ENCODE assay signal across 16 cellular contexts in the genomic region with DNA sequence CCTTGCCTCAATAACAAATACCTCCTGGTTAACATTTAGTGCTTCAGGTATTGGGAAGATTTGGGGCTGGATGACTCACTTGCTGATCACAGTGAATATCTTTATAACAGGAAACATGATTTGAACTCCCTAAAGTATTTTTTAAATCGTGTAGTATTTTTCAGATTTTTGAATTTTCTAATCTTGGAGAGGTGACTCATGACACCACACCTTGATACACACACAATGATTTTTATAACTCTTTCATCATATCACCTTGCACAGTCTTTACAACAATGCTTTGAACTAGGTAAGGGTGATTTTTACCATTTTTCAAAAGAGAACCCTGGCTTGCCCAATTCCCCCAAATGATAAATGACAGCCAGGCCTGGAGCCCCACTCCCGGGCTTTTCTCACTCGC.
DNase-seq lines count a peak whose midpoint lies in the region; ATAC-seq and TF ChIP-seq lines count a peak whose summit lies in the region.
"Had no signal": no experiment of that assay in that cellular context is flagged by ENCODE, and none has a peak within 500 bp of the region (broad histone marks: within the 10 kb centered on the region; RNA-seq: fewer than 3 reads in every experiment).

No MANE protein-coding gene starts in this region.

- no TSS peak for BruUV-seq in MCF 10A (replicated peaks; lab: Mats Ljungman, UMichigan)

- TF ChIP-seq POLR2A in breast epithelium (IDR thresholded peaks at IDR 0.05), result no peak

- no peaks in the 10 kb centered on the region for H3K9me3 Mint-ChIP-seq in MCF 10A (ENCODE audit: unreplicated experiment)
- no peaks in the 10 kb centered on the region for H3K9me3 Mint-ChIP-seq in stimulated activated memory B cell treated with anti-CD40 and anti-IgM and Interleukin-4, amounts not matched to agents 10 μg/mL and 1 μg/mL and 100 μg/mL, for 72 hours
- H3K9me3 Mint-ChIP-seq: CD4-positive, alpha-beta T cell; H9 had no signal

- H3K27ac ChIP-seq in breast epithelium, result no peak overlapping the region
- H3K27ac ChIP-seq in RWPE2 (ENCODE audit: poor library complexity, severe bottlenecking), result peak overlapping the region; percentile 36
- H3K27ac ChIP-seq in foreskin keratinocyte, result no peak overlapping the region
- H3K27ac ChIP-seq: GM23248 had no signal

- H3K4me3 ChIP-seq in breast epithelium, result no peak overlapping the region
- H3K4me3 ChIP-seq in RWPE2 (ENCODE audit: severe bottlenecking), result no peak overlapping the region
- H3K4me3 ChIP-seq: GM12878, GM23248 had no signal

- intact Hi-C loops in MCF 10A (cut with micrococcal nuclease), result no loop called here
- intact Hi-C loops in breast epithelium (cut with DNase I; ENCODE audit: low total_unique reads), result no loop called here

- peaks cover 12% of the 10 kb centered on the region for H3K4me1 Mint-ChIP-seq in MCF 10A (ENCODE audit: insufficient read depth, unreplicated experiment)
- H3K4me1 Mint-ChIP-seq in stimulated activated memory B cell treated with anti-CD40 and anti-IgM and Interleukin-4, amounts not matched to agents 10 μg/mL and 1 μg/mL and 100 μg/mL, for 72 hours, result no peaks in the 10 kb centered on the region
- H3K4me1 Mint-ChIP-seq: B cell had no signal

- no peak overlapping the region for H3K4me3 Mint-ChIP-seq in MCF 10A (ENCODE audit: unreplicated experiment)
- no peak overlapping the region for H3K4me3 Mint-ChIP-seq in stimulated activated memory B cell treated with anti-CD40 and anti-IgM and Interleukin-4, amounts not matched to agents 10 μg/mL and 1 μg/mL and 100 μg/mL, for 72 hours
- H3K4me3 Mint-ChIP-seq: B cell; CD4-positive, alpha-beta T cell; H9 had no signal

- DNase-seq in MCF 10A (ENCODE audit: unreplicated experiment), result no peak
- DNase-seq in breast epithelium (ENCODE audit: low spot score in 2 of 2), result no peak
- DNase-seq in RWPE2 (ENCODE audit: low spot score), result no peak
- DNase-seq in foreskin keratinocyte, result peak in 1 of 2 donors; percentile 34
- no peak for DNase-seq in RKO (ENCODE audit: low spot score)
- no peak for DNase-seq in putamen (ENCODE audit: low spot score)
- DNase-seq: C1 segment of cervical spinal cord; CD4-positive, alpha-beta T cell; DMS79; GM23248; H9 had no signal

- POLR2A ChIA-PET in MCF 10A (lab: Yijun Ruan, JAX), result interaction anchor here (0.5 kb wide), 1 partner anchor 1620 kb away, joined by 3 read pairs; no protein-coding TSS in a partner anchor

- ATAC-seq in RWPE2 (ENCODE audit: low read depth) (peak; percentile 76), foreskin keratinocyte (peak; percentile 60), HG03439 (IDR thresholded peaks at IDR 0.05; ENCODE audit: unreplicated experiment) (no peak)
- ATAC-seq in stimulated activated memory B cell treated with anti-CD40 and anti-IgM and Interleukin-4, amounts not matched to agents 10 μg/mL and 1 μg/mL and 100 μg/mL, for 72 hours, result no peak
- ATAC-seq: GM12878, HepG2 had no signal

- H3K27me3 Mint-ChIP-seq in MCF 10A (ENCODE audit: insufficient read depth, unreplicated experiment), result no peaks in the 10 kb centered on the region
- no peaks in the 10 kb centered on the region for H3K27me3 Mint-ChIP-seq in stimulated activated memory B cell treated with anti-CD40 and anti-IgM and Interleukin-4, amounts not matched to agents 10 μg/mL and 1 μg/mL and 100 μg/mL, for 72 hours
- H3K27me3 Mint-ChIP-seq: B cell; CD4-positive, alpha-beta T cell had no signal

- no peaks in the 10 kb centered on the region for H3K4me1 ChIP-seq in breast epithelium
- peaks cover 17% of the 10 kb centered on the region for H3K4me1 ChIP-seq in RWPE2 (ENCODE audit: insufficient read depth, poor library complexity, severe bottlenecking)
- H3K4me1 ChIP-seq in foreskin keratinocyte, result peaks cover 14% of the 10 kb centered on the region

- no peaks in the 10 kb centered on the region for H3K36me3 ChIP-seq in breast epithelium
- H3K36me3 ChIP-seq in RWPE2 (ENCODE audit: low read depth), result no peaks in the 10 kb centered on the region

- H3K27ac Mint-ChIP-seq in MCF 10A (ENCODE audit: low read depth, unreplicated experiment), result peak overlapping the region; percentile 25
- peak overlapping the region; percentile 67 for H3K27ac Mint-ChIP-seq in stimulated activated memory B cell treated with anti-CD40 and anti-IgM and Interleukin-4, amounts not matched to agents 10 μg/mL and 1 μg/mL and 100 μg/mL, for 72 hours
- H3K27ac Mint-ChIP-seq: B cell; CD4-positive, alpha-beta T cell had no signal

- H3K27me3 ChIP-seq in breast epithelium, result no peaks in the 10 kb centered on the region
- H3K27me3 ChIP-seq in RWPE2 (ENCODE audit: insufficient read depth, poor library complexity, severe bottlenecking), result no peaks in the 10 kb centered on the region
- no peaks in the 10 kb centered on the region for H3K27me3 ChIP-seq in foreskin keratinocyte

- H3K36me3 Mint-ChIP-seq in MCF 10A (ENCODE audit: insufficient read depth, unreplicated experiment), result no peaks in the 10 kb centered on the region
- H3K36me3 Mint-ChIP-seq in stimulated activated memory B cell treated with anti-CD40 and anti-IgM and Interleukin-4, amounts not matched to agents 10 μg/mL and 1 μg/mL and 100 μg/mL, for 72 hours, result peaks cover 47% of the 10 kb centered on the region

- CTCF ChIA-PET in MCF 10A (lab: Yijun Ruan, JAX), result interaction anchor here (0.6 kb wide), 1 partner anchor 66 kb away, joined by 3 read pairs; no protein-coding TSS in a partner anchor

- H3K9me3 ChIP-seq in breast epithelium (no peaks in the 10 kb centered on the region), RWPE2 (ENCODE audit: severe bottlenecking) (no peaks in the 10 kb centered on the region)

- TF ChIP-seq CTCF in MCF 10A (IDR thresholded peaks at IDR 0.05; ENCODE audit: unreplicated experiment) (no peak), breast epithelium (IDR thresholded peaks at IDR 0.05) (no peak), RWPE2 (IDR thresholded peaks at IDR 0.05; ENCODE audit: poor library complexity, severe bottlenecking) (no peak), foreskin keratinocyte (conservative IDR thresholded peaks at IDR 0.05) (no peak)

Comparison
In these comparisons a context has a peak if more than half of its experiments do, and no peak if none do; other contexts are left out.
1. ATAC-seq: peak in RWPE2 (single experiment) and foreskin keratinocyte (single experiment); none in stimulated activated memory B cell treated with anti-CD40 and anti-IgM and Interleukin-4, amounts not matched to agents 10 μg/mL and 1 μg/mL and 100 μg/mL, for 72 hours (single experiment) and HG03439 (single experiment).